In genomic region chr9:113139225-113139829, GRCh38 we compare ENCODE assay signal across 20 cellular contexts. TPM values are rescaled to one million over a fixed set of nuclear protein-coding genes. Genes with fewer than 3 reads are reported as not detected.
DNase-seq lines count a peak whose midpoint lies in the region; ATAC-seq and TF ChIP-seq lines count a peak whose summit lies in the region.
"Had no signal": no experiment of that assay in that cellular context is flagged by ENCODE, and none has a peak within 500 bp of the region (broad histone marks: within the 10 kb centered on the region; RNA-seq: fewer than 3 reads in every experiment).

No MANE protein-coding gene starts in this region.

- H3K9me3 Mint-ChIP-seq in effector memory CD8-positive, alpha-beta T cell, result peaks cover 0 to 2% of the 10 kb centered on the region in 2 donors
- H3K9me3 Mint-ChIP-seq in osteocyte (ENCODE audit: unreplicated experiment), result peaks cover 6% of the 10 kb centered on the region

- WGBS in right cardiac atrium, result 69% methylated on average over 4 of the region's 4 CpGs

- H3K4me1 Mint-ChIP-seq in effector memory CD8-positive, alpha-beta T cell (ENCODE audit: low read depth in 2 of 2), result no peaks in the 10 kb centered on the region
- H3K4me1 Mint-ChIP-seq in osteocyte (ENCODE audit: unreplicated experiment), result no peaks in the 10 kb centered on the region

- H3K27me3 Mint-ChIP-seq in effector memory CD8-positive, alpha-beta T cell, result peaks cover 47% of the 10 kb centered on the region in 2 donors
- peaks cover 26% of the 10 kb centered on the region for H3K27me3 Mint-ChIP-seq in osteocyte (ENCODE audit: unreplicated experiment)

- H3K4me3 ChIP-seq in dorsolateral prefrontal cortex, result peak overlapping the region in 6 of 59 donors; percentile 12 to 30 (median 20)
- no peak overlapping the region for H3K4me3 ChIP-seq in right cardiac atrium (ENCODE audit: low read length)
- H3K4me3 ChIP-seq: BLaER1 treated with 17β-estradiol and CSF1 and Interleukin-3, amounts not matched to agents 10 nM and 100 nM; GM12878; MG63; PC-9 had no signal

- DNase-seq in C1 segment of cervical spinal cord (lab: John Stamatoyannopoulos, UW) (peak in 12 of 14 donors; percentile 14 to 89 (median 71)), dorsolateral prefrontal cortex (peak in 9 of 10 donors; percentile 73 to 96 (median 85)), medulla oblongata (ENCODE audit: extremely low spot score) (peak; percentile 97), posterior cingulate gyrus (peak in 9 of 10 donors; percentile 42 to 97 (median 80)), GF-D8 (lab: John Stamatoyannopoulos, UW) (no peak), right cardiac atrium (no peak), osteocyte (ENCODE audit: extremely low spot score, unreplicated experiment) (no peak)
- no peak for DNase-seq in effector memory CD8-positive, alpha-beta T cell
- DNase-seq: DND-41, H9, IMR-90, Karpas-422, MG63, NCI-H1092, NCI-H146, NCI-H2081 treated with DMSO at 0.1 percent for 48 hours, NCI-H510A treated with DMSO at 0.1 percent for 48 hours, PC-9 had no signal

- TF ChIP-seq CTCF in dorsolateral prefrontal cortex (IDR thresholded peaks at IDR 0.05 in 54 of 56, conservative IDR thresholded peaks at IDR 0.05 in 2 of 56; ENCODE audit: low read depth in 1 of 56, partially characterized antibody in 56 of 56) (peak in 1 of 56 donors; percentile 5), osteocyte (IDR thresholded peaks at IDR 0.05) (no peak)

- H3K27ac ChIP-seq in dorsolateral prefrontal cortex, result peak overlapping the region; percentile 65 to 100 (median 98)
- no peak overlapping the region for H3K27ac ChIP-seq in right cardiac atrium (ENCODE audit: low read length)
- H3K27ac ChIP-seq: BLaER1 treated with 17β-estradiol and CSF1 and Interleukin-3, amounts not matched to agents 10 nM and 100 nM; PC-9 had no signal

- no peak overlapping the region for H3K27ac Mint-ChIP-seq in effector memory CD8-positive, alpha-beta T cell
- no peak overlapping the region for H3K27ac Mint-ChIP-seq in osteocyte (ENCODE audit: unreplicated experiment)
- H3K27ac Mint-ChIP-seq: H9 had no signal

- no peaks in the 10 kb centered on the region for H3K4me1 ChIP-seq in right cardiac atrium (ENCODE audit: control insufficient read depth, insufficient read depth, low read length)
- H3K4me1 ChIP-seq: BLaER1 treated with 17β-estradiol and CSF1 and Interleukin-3, amounts not matched to agents 10 nM and 100 nM had no signal

- no peak for ATAC-seq in right cardiac atrium
- no peak for ATAC-seq in effector memory CD8-positive, alpha-beta T cell (replicated peaks)
- ATAC-seq: GM12878 had no signal

- H3K9me3 ChIP-seq in right cardiac atrium (ENCODE audit: control insufficient read depth, low read length), result no peaks in the 10 kb centered on the region
- H3K9me3 ChIP-seq: MG63 had no signal

- intact Hi-C loops in dorsolateral prefrontal cortex (cut with DNase I) (no loop called here), posterior cingulate gyrus (cut with DNase I) (no loop called here), right cardiac atrium (cut with DNase I) (no loop called here)

- H3K27me3 ChIP-seq in dorsolateral prefrontal cortex (no peaks in the 10 kb centered on the region), right cardiac atrium (ENCODE audit: control insufficient read depth, insufficient read depth) (no peaks in the 10 kb centered on the region)
- H3K27me3 ChIP-seq: BLaER1 treated with 17β-estradiol and CSF1 and Interleukin-3, amounts not matched to agents 10 nM and 100 nM had no signal

- H3K36me3 Mint-ChIP-seq in effector memory CD8-positive, alpha-beta T cell (ENCODE audit: insufficient read depth), result no peaks in the 10 kb centered on the region
- H3K36me3 Mint-ChIP-seq in osteocyte (ENCODE audit: unreplicated experiment), result no peaks in the 10 kb centered on the region

- H3K4me3 Mint-ChIP-seq in effector memory CD8-positive, alpha-beta T cell, result no peak overlapping the region
- H3K4me3 Mint-ChIP-seq in osteocyte (ENCODE audit: unreplicated experiment), result no peak overlapping the region
- H3K4me3 Mint-ChIP-seq: H9 had no signal

RNA-seq across cellular contexts. Expression of gene SLC31A2, which starts 11.5 kb away (rescaled TPM):
- total RNA-seq in dorsolateral prefrontal cortex (100 to 1,000 TPM in 7 of 120 experiments, 10 to 100 TPM in 113; 10.6 to 211 (median 43.4) TPM), right cardiac atrium (10 to 100 TPM in 3 of 4 donors, 1 to 10 TPM in 1; 8.8 to 10.9 (median 10.1) TPM), osteocyte (3.3 and 3.9 TPM in 2 replicates)
- polyA plus RNA-seq in right cardiac atrium, result 11.4 TPM

Comparison
In these comparisons a context has a peak if more than half of its experiments do, and no peak if none do; other contexts are left out.
1. DNase-seq: peak in C1 segment of cervical spinal cord (12 of 14), dorsolateral prefrontal cortex (9 of 10), medulla oblongata (single experiment) and posterior cingulate gyrus (9 of 10); none in GF-D8 (single experiment), right cardiac atrium (0 of 3), effector memory CD8-positive, alpha-beta T cell (0 of 3) and osteocyte (single experiment).